Comparison of ENCODE assay signal across 37 cellular contexts in the genomic region with DNA sequence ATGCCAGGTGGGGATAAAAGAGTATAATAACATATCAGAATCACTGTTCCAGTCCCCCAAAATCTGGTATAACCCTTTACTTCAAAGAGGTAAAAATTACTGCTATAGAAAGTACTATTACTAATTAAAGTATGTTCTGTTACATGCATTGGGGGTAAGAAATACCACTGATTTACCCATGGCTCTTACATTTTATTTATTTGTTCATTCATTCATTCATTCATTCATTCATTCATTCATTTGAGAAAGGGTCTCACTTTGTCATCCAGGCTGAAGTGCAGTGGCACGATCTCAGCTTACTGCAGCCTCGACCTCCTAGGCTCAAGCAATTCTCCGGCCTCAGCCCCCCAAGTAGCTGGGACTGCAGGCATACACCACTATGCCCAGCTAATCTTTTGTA.
DNase-seq lines count a peak whose midpoint lies in the region; ATAC-seq, FAIRE-seq and TF ChIP-seq lines count a peak whose summit lies in the region.
"Had no signal": no experiment of that assay in that cellular context is flagged by ENCODE, and none has a peak within 500 bp of the region (broad histone marks: within the 10 kb centered on the region; RNA-seq: fewer than 3 reads in every experiment).

No MANE protein-coding gene starts in this region.

- TF ChIP-seq RAD21 in GM12878 (IDR thresholded peaks at IDR 0.05; ENCODE audit: insufficient read depth, low read depth, low read length) (no peak), K562 (CRISPR knock-in tag; conservative IDR thresholded peaks at IDR 0.05 in 1 of 2, IDR thresholded peaks at IDR 0.05 in 1 of 2) (no peak)

- RAD21 ChIA-PET in GM12878 (lab: Charles Lee; ENCODE audit: unreplicated experiment), result no interaction called here

- no peak overlapping the region for H3K4me3 Mint-ChIP-seq in T-helper 17 cell
- H3K4me3 Mint-ChIP-seq: B cell; CD14-positive monocyte; CD4-positive, alpha-beta memory T cell; CD4-positive, alpha-beta T cell; CD4-positive, CD25-positive, alpha-beta regulatory T cell; CD8-positive, alpha-beta memory T cell; CD8-positive, alpha-beta T cell had no signal

- ATAC-seq in T-helper 17 cell, result no peak
- no peak for ATAC-seq in GM12878
- no peak for ATAC-seq in K562
- no peak for ATAC-seq in GM18870 (IDR thresholded peaks at IDR 0.05; ENCODE audit: unreplicated experiment)
- ATAC-seq: A549; CD8-positive, alpha-beta T cell had no signal

- H3K36me3 Mint-ChIP-seq in T-helper 17 cell (ENCODE audit: low read depth), result peaks cover 2% of the 10 kb centered on the region
- H3K36me3 Mint-ChIP-seq: CD4-positive, alpha-beta memory T cell; CD4-positive, CD25-positive, alpha-beta regulatory T cell; CD8-positive, alpha-beta memory T cell; CD8-positive, alpha-beta T cell had no signal

- TF ChIP-seq CTCF in GM12878 (IDR thresholded peaks at IDR 0.05 in 2 of 3, conservative IDR thresholded peaks at IDR 0.05 in 1 of 3; ENCODE audit: control insufficient read depth in 2 of 3, extremely low read depth in 1 of 3, insufficient read depth in 1 of 3, low read depth in 3 of 3, low read length in 3 of 3) (no peak), K562 (IDR thresholded peaks at IDR 0.05 in 2 of 3, conservative IDR thresholded peaks at IDR 0.05 in 1 of 3; ENCODE audit: insufficient read depth in 2 of 3, low read depth in 1 of 3, low read length in 3 of 3) (no peak), endothelial cell of umbilical vein (IDR thresholded peaks at IDR 0.05; ENCODE audit: extremely low read depth in 1 of 2, insufficient read depth in 1 of 2, low read depth in 1 of 2, low read length in 2 of 2) (no peak), MM.1S (IDR thresholded peaks at IDR 0.05; ENCODE audit: low read length) (no peak), RWPE1 (conservative IDR thresholded peaks at IDR 0.05; ENCODE audit: low read depth) (no peak)

- H3K36me3 ChIP-seq in GM12878 (ENCODE audit: control insufficient read depth in 2 of 2, insufficient read depth in 2 of 2, low read length in 1 of 2) (0 out of 4 replicates have a peak, but pooled peaks cover 0 to 1% of the 10 kb centered on the region in 2 experiments), K562 (ENCODE audit: control insufficient read depth, insufficient read depth, low read length) (peaks cover 25% of the 10 kb centered on the region), endothelial cell of umbilical vein (ENCODE audit: control insufficient read depth in 2 of 2, extremely low read depth in 1 of 2, insufficient read depth in 2 of 2, low read length in 2 of 2) (no peaks in the 10 kb centered on the region), MM.1S (replicated peaks; ENCODE audit: insufficient read depth, low read length) (no peaks in the 10 kb centered on the region)
- H3K36me3 ChIP-seq: BE2C had no signal

- POLR2A ChIA-PET in GM12878 (lab: Charles Lee), result no interaction called here
- POLR2A ChIA-PET in K562 (lab: Yijun Ruan, JAX), result no interaction called here
- POLR2A ChIA-PET in endothelial cell of umbilical vein (lab: Charles Lee), result no interaction called here
- POLR2A ChIA-PET in RWPE1 (lab: Yijun Ruan, JAX; ENCODE audit: low non-redundant PET), result no interaction called here

- H3K9ac ChIP-seq in GM12878 (ENCODE audit: control insufficient read depth, insufficient read depth, low read length) (no peak overlapping the region), K562 (ENCODE audit: insufficient read depth in 1 of 2, low read depth in 2 of 2, low read length in 2 of 2) (no peak overlapping the region), endothelial cell of umbilical vein (replicated peaks; ENCODE audit: extremely low read depth, insufficient read depth, low read length) (no peak overlapping the region), MM.1S (ENCODE audit: low read length) (no peak overlapping the region)
- H3K9ac ChIP-seq: BLaER1; BLaER1 treated with 17β-estradiol and CSF1 and Interleukin-3, amounts not matched to agents 10 nM and 100 nM had no signal

- H3K9me3 ChIP-seq in T-helper 17 cell (ENCODE audit: control insufficient read depth, low read length, poor library complexity, severe bottlenecking) (no peaks in the 10 kb centered on the region), GM12878 (replicated peaks; ENCODE audit: control insufficient read depth, insufficient read depth, low read length) (no peaks in the 10 kb centered on the region), K562 (replicated peaks; ENCODE audit: control insufficient read depth, insufficient read depth, low read depth, low read length) (no peaks in the 10 kb centered on the region), endothelial cell of umbilical vein (replicated peaks; ENCODE audit: control insufficient read depth, insufficient read depth, low read length) (no peaks in the 10 kb centered on the region), MM.1S (replicated peaks; ENCODE audit: insufficient read depth, low read length) (no peaks in the 10 kb centered on the region)
- H3K9me3 ChIP-seq: A549, BE2C, BLaER1, Caco-2 had no signal

- no peak overlapping the region for H3K4me3 ChIP-seq in GM12878
- H3K4me3 ChIP-seq in K562, result no peak overlapping the region
- H3K4me3 ChIP-seq in endothelial cell of umbilical vein (replicated peaks in 1 of 3; ENCODE audit: insufficient read depth in 1 of 3, low read depth in 1 of 3, low read length in 3 of 3), result no peak overlapping the region
- no peak overlapping the region for H3K4me3 ChIP-seq in MM.1S (ENCODE audit: low read length)
- H3K4me3 ChIP-seq: A549; BLaER1; BLaER1 treated with 17β-estradiol and CSF1 and Interleukin-3, amounts not matched to agents 10 nM and 100 nM had no signal

- peak overlapping the region; percentile 56 for H3K27ac Mint-ChIP-seq in T-helper 17 cell
- H3K27ac Mint-ChIP-seq: B cell; CD14-positive monocyte; CD4-positive, alpha-beta T cell; CD4-positive, CD25-positive, alpha-beta regulatory T cell; CD8-positive, alpha-beta memory T cell; CD8-positive, alpha-beta T cell had no signal

- H3K27me3 Mint-ChIP-seq in T-helper 17 cell, result peaks cover 10% of the 10 kb centered on the region
- H3K27me3 Mint-ChIP-seq: B cell; CD4-positive, alpha-beta T cell had no signal

- TF ChIP-seq EP300 in GM12878 (IDR thresholded peaks at IDR 0.05; ENCODE audit: borderline replicate concordance in 1 of 2, control insufficient read depth in 1 of 2, low read depth in 2 of 2, low read length in 2 of 2) (no peak), K562 (IDR thresholded peaks at IDR 0.05; ENCODE audit: low read length) (no peak)

- H3K79me2 ChIP-seq in GM12878 (ENCODE audit: control insufficient read depth, insufficient read depth, low read length) (no peaks in the 10 kb centered on the region), K562 (ENCODE audit: control insufficient read depth, insufficient read depth, low read length) (peaks cover 39% of the 10 kb centered on the region), endothelial cell of umbilical vein (ENCODE audit: control insufficient read depth, insufficient read depth, low read length) (no peaks in the 10 kb centered on the region), MM.1S (ENCODE audit: low read length) (no peaks in the 10 kb centered on the region)

- no peaks in the 10 kb centered on the region for H3F3A ChIP-seq in MM.1S (ENCODE audit: insufficient read depth, low read length)

- H3K9me1 ChIP-seq in K562 (ENCODE audit: control insufficient read depth, insufficient read depth, low read length), result no peaks in the 10 kb centered on the region
- H3K9me1 ChIP-seq in endothelial cell of umbilical vein (replicated peaks; ENCODE audit: control insufficient read depth, extremely low read depth, insufficient read depth, low read length), result peaks cover 3% of the 10 kb centered on the region

- 60% methylated on average over 3 of the region's 3 CpGs for WGBS in GM12878 (ENCODE audit: insufficient coverage, insufficient replicate concordance, low lambda C conversion rate, missing lambda C conversion rate)
- 100% methylated on average over 1 of the region's 3 CpGs for WGBS in K562 (ENCODE audit: insufficient coverage, low coverage, missing lambda C conversion rate)

- H4K20me1 ChIP-seq in GM12878 (ENCODE audit: control insufficient read depth, insufficient read depth) (no peaks in the 10 kb centered on the region), K562 (replicated peaks; ENCODE audit: control insufficient read depth, insufficient read depth, low read length) (no peaks in the 10 kb centered on the region), endothelial cell of umbilical vein (replicated peaks; ENCODE audit: control insufficient read depth, extremely low read depth, insufficient read depth, low read length) (no peaks in the 10 kb centered on the region), MM.1S (ENCODE audit: insufficient read depth, low read length) (no peaks in the 10 kb centered on the region)
- H4K20me1 ChIP-seq: BLaER1; BLaER1 treated with 17β-estradiol and CSF1 and Interleukin-3, amounts not matched to agents 10 nM and 100 nM had no signal

- BruUV-seq in GM12878 (replicated peaks; lab: Mats Ljungman, UMichigan) (no TSS peak), K562 (replicated peaks; lab: Mats Ljungman, UMichigan) (no TSS peak), endothelial cell of umbilical vein (replicated peaks; lab: Mats Ljungman, UMichigan) (no TSS peak)

- intact Hi-C loops in GM12878 (cut with micrococcal nuclease; ENCODE audit: unreplicated experiment), result no loop called here
- intact Hi-C loops in K562 (cut with micrococcal nuclease), result no loop called here
- intact Hi-C loops in endothelial cell of umbilical vein (cut with micrococcal nuclease), result no loop called here

- H3K9me2 ChIP-seq in MM.1S (replicated peaks; ENCODE audit: insufficient read depth, low read length), result no peaks in the 10 kb centered on the region

- TF ChIP-seq POLR2A in GM12878 (IDR thresholded peaks at IDR 0.05; ENCODE audit: low read depth, low read length) (no peak), K562 (conservative IDR thresholded peaks at IDR 0.05) (no peak), endothelial cell of umbilical vein (IDR thresholded peaks at IDR 0.05; ENCODE audit: low read depth, low read length) (no peak)

- CTCF ChIA-PET in GM12878 (lab: Yijun Ruan, JAX), result no interaction called here
- CTCF ChIA-PET in K562 (lab: Yijun Ruan, JAX; ENCODE audit: low intra/inter-chr PET ratio), result no interaction called here
- CTCF ChIA-PET in endothelial cell of umbilical vein (lab: Charles Lee), result no interaction called here
- CTCF ChIA-PET in RWPE1 (lab: Yijun Ruan, JAX), result no interaction called here

- H3K27ac ChIP-seq in GM12878 (ENCODE audit: control insufficient read depth, insufficient read depth), result no peak overlapping the region
- peak overlapping the region; percentile 79; the same call in 2 of the 3 replicates for H3K27ac ChIP-seq in K562 (ENCODE audit: extremely low read depth, low read depth, low read length)
- no peak overlapping the region for H3K27ac ChIP-seq in endothelial cell of umbilical vein (ENCODE audit: insufficient read depth, low read depth, low read length)
- no peak overlapping the region for H3K27ac ChIP-seq in MM.1S (ENCODE audit: low read length)
- H3K27ac ChIP-seq in RWPE1, result no peak overlapping the region
- H3K27ac ChIP-seq: 22Rv1; A549; BLaER1; BLaER1 treated with 17β-estradiol and CSF1 and Interleukin-3, amounts not matched to agents 10 nM and 100 nM; C4-2B had no signal

- no peaks in the 10 kb centered on the region for H3K4me1 Mint-ChIP-seq in T-helper 17 cell
- H3K4me1 Mint-ChIP-seq: B cell; CD14-positive monocyte; CD4-positive, alpha-beta memory T cell; CD4-positive, CD25-positive, alpha-beta regulatory T cell; CD8-positive, alpha-beta memory T cell had no signal

- DNase-seq in T-helper 17 cell, result no peak
- no peak for DNase-seq in GM12878 (ENCODE audit: low read depth, low spot score)
- DNase-seq in K562 (ENCODE audit: extremely low read depth in 1 of 4, low spot score in 3 of 4), result no peak
- no peak for DNase-seq in endothelial cell of umbilical vein (ENCODE audit: low read depth, low spot score)
- no peak for DNase-seq in MM.1S
- DNase-seq in RWPE1 (ENCODE audit: low spot score), result no peak
- no peak for DNase-seq in NCI-H2171 (lab: John Stamatoyannopoulos, UW)
- DNase-seq: 8988T; ACHN; AML-193; BE2C; C1 segment of cervical spinal cord; Caco-2; Calu3; CD4-positive, alpha-beta memory T cell; CD4-positive, alpha-beta T cell; CD4-positive, CD25-positive, alpha-beta regulatory T cell; CD8-positive, alpha-beta memory T cell; CD8-positive, alpha-beta T cell; COR-L47; DMS 273 treated with DMSO at 0.1 percent for 48 hours; DMS153; DMS53; DMS79; DMS79 treated with DMSO at 0.1 percent for 48 hours; DND-41; EL had no signal

- no peak overlapping the region for H2AFZ ChIP-seq in GM12878 (ENCODE audit: control insufficient read depth, low read depth, low read length)
- H2AFZ ChIP-seq in K562 (ENCODE audit: low read depth, low read length), result no peak overlapping the region
- H2AFZ ChIP-seq in endothelial cell of umbilical vein (ENCODE audit: low read depth, low read length), result no peak overlapping the region
- H2AFZ ChIP-seq in MM.1S (ENCODE audit: low read length), result no peak overlapping the region

- no peak for FAIRE-seq in GM12878 (lab: Jason Lieb, UNC)
- FAIRE-seq in K562 (lab: Jason Lieb, UNC), result no peak
- peak; percentile 24 for FAIRE-seq in endothelial cell of umbilical vein (lab: Jason Lieb, UNC)
- FAIRE-seq: A204.1, A549, D721Med had no signal

- SMC1A ChIA-PET in GM12878 (lab: Charles Lee; ENCODE audit: uncharacterized antibody, unreplicated experiment), result interaction anchor here (1.0 kb wide), 1 partner anchor 14 kb away, joined by 3 read pairs; no protein-coding TSS in a partner anchor

- H3K4me1 ChIP-seq in GM12878 (ENCODE audit: control insufficient read depth, insufficient read depth, low read length), result no peaks in the 10 kb centered on the region
- peaks cover 19 to 45% of the 10 kb centered on the region in 2 experiments for H3K4me1 ChIP-seq in K562 (replicated peaks in 1 of 2; ENCODE audit: control insufficient read depth in 2 of 2, insufficient read depth in 2 of 2, low read length in 2 of 2)
- H3K4me1 ChIP-seq in endothelial cell of umbilical vein (ENCODE audit: control insufficient read depth, extremely low read depth, insufficient read depth, low read length), result no peaks in the 10 kb centered on the region
- peaks cover 6% of the 10 kb centered on the region for H3K4me1 ChIP-seq in MM.1S (ENCODE audit: low read length)
- H3K4me1 ChIP-seq: A549, BLaER1, Caco-2 had no signal

- H3K4me2 ChIP-seq in GM12878 (ENCODE audit: control insufficient read depth, insufficient read depth), result no peak overlapping the region
- H3K4me2 ChIP-seq in K562 (ENCODE audit: insufficient read depth, low read length), result no peak overlapping the region
- H3K4me2 ChIP-seq in endothelial cell of umbilical vein (ENCODE audit: insufficient read depth, low read length), result no peak overlapping the region
- no peak overlapping the region for H3K4me2 ChIP-seq in MM.1S (ENCODE audit: low read depth, low read length)
- H3K4me2 ChIP-seq: A549; BLaER1; BLaER1 treated with 17β-estradiol and CSF1 and Interleukin-3, amounts not matched to agents 10 nM and 100 nM had no signal

- H3K27me3 ChIP-seq in GM12878 (replicated peaks in 1 of 2; ENCODE audit: control insufficient read depth in 2 of 2, insufficient read depth in 2 of 2, low read length in 1 of 2) (no peaks in the 10 kb centered on the region), K562 (ENCODE audit: control insufficient read depth in 2 of 2, insufficient read depth in 2 of 2, low read length in 2 of 2) (no peaks in the 10 kb centered on the region), endothelial cell of umbilical vein (ENCODE audit: control insufficient read depth in 2 of 2, insufficient read depth in 2 of 2, low read length in 2 of 2) (no peaks in the 10 kb centered on the region), MM.1S (replicated peaks; ENCODE audit: insufficient read depth, low read length) (no peaks in the 10 kb centered on the region)
- H3K27me3 ChIP-seq: BE2C; BLaER1; BLaER1 treated with 17β-estradiol and CSF1 and Interleukin-3, amounts not matched to agents 10 nM and 100 nM had no signal

- dilution Hi-C loops in endothelial cell of umbilical vein (cut with MboI; ENCODE audit: extremely low pct_ligation_motif_present, low sequenced_read_pairs), result no loop called here

- in situ Hi-C loops in GM12878 (cut with MboI), result no loop called here
- in situ Hi-C loops in K562 (cut with MboI), result no loop called here
